ENCODE assay signal across 12 cellular contexts in the genomic region with DNA sequence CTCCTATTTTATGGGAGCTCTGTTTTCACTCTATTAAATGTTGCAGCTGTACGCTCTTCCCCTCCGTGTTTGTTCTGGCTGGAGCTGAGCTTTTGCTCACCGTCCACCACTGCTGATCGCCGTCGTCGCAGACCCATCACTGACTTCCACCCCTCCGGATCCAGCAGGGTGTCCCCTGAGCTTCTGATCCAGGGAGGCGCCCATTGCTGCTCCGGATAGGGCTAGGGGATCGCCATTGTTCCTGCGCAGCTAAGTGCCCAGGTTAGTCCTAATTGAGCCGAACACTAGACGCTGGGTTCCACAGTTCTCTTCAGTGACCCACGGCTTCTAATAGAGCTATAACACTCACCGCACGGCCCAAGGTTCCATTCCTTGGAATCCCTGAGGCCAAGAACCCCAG.
"Had no signal": no experiment of that assay in that cellular context is flagged by ENCODE, and none has a peak within 500 bp of the region (broad histone marks: within the 10 kb centered on the region; RNA-seq: fewer than 3 reads in every experiment).

No MANE protein-coding gene starts in this region.

- H3K4me1 Mint-ChIP-seq: activated CD4-positive, alpha-beta T cell treated with anti-CD3 and anti-CD28 coated beads, Interleukin-2, amount 10 ng/mL, durations not matched to agents 24 days and 14 days had no signal

- H3K27ac ChIP-seq: foreskin keratinocyte, suprapubic skin, upper lobe of right lung had no signal

- H3K27me3 Mint-ChIP-seq: activated CD4-positive, alpha-beta T cell treated with anti-CD3 and anti-CD28 coated beads, Interleukin-2, amount 10 ng/mL, durations not matched to agents 24 days and 14 days; natural killer cell treated with Interleukin-12 subunit alpha and Interleukin-12 subunit beta and Interleukin-15 and Interleukin-18, amount 100 ng/mL, for 72 hours had no signal

- H3K4me1 ChIP-seq: foreskin keratinocyte, suprapubic skin, upper lobe of right lung had no signal

- H3K27me3 ChIP-seq: foreskin keratinocyte, suprapubic skin, upper lobe of right lung had no signal

- ATAC-seq: left lobe of liver; natural killer cell treated with Interleukin-12 subunit alpha and Interleukin-12 subunit beta and Interleukin-15 and Interleukin-18, amount 100 ng/mL, for 72 hours; sciatic nerve; upper lobe of right lung; WTC11 had no signal

- DNase-seq: activated CD4-positive, alpha-beta T cell treated with anti-CD3 and anti-CD28 coated beads, Interleukin-2, amount 10 ng/mL, durations not matched to agents 24 days and 14 days; activated naive CD4-positive, alpha-beta T cell treated with Interleukin-2 at 50 U/mL for 16 hours; head of caudate nucleus; stimulated activated CD4-positive, alpha-beta T cell treated with anti-CD3 and anti-CD28 coated beads, Interleukin-12 subunit alpha, Interleukin-12 subunit beta, amount 100 ng/mL, for 4 hours; stimulated activated naive CD4-positive, alpha-beta T cell; upper lobe of right lung had no signal

- H3K27ac Mint-ChIP-seq: activated CD4-positive, alpha-beta T cell treated with anti-CD3 and anti-CD28 coated beads, Interleukin-2, amount 10 ng/mL, durations not matched to agents 24 days and 14 days; natural killer cell treated with Interleukin-12 subunit alpha and Interleukin-12 subunit beta and Interleukin-15 and Interleukin-18, amount 100 ng/mL, for 72 hours; WTC11 had no signal

- H3K9me3 ChIP-seq: suprapubic skin, upper lobe of right lung had no signal

- H3K36me3 ChIP-seq: suprapubic skin, upper lobe of right lung had no signal

- H3K4me3 ChIP-seq: suprapubic skin, upper lobe of right lung had no signal

- H3K4me3 Mint-ChIP-seq: activated CD4-positive, alpha-beta T cell treated with anti-CD3 and anti-CD28 coated beads, Interleukin-2, amount 10 ng/mL, durations not matched to agents 24 days and 14 days; natural killer cell treated with Interleukin-12 subunit alpha and Interleukin-12 subunit beta and Interleukin-15 and Interleukin-18, amount 100 ng/mL, for 72 hours; WTC11 had no signal
